Comparison of ENCODE assay signal across 8 cellular contexts in genomic region chr6:7311920-7312615, GRCh38.
DNase-seq lines count a peak whose midpoint lies in the region; ATAC-seq and TF ChIP-seq lines count a peak whose summit lies in the region.

No MANE protein-coding gene starts in this region.

- H3K4me3 ChIP-seq in WERI-Rb-1 (ENCODE audit: low read depth, low read length) (peak overlapping the region; percentile 87), fibroblast of pulmonary artery (replicated peaks; ENCODE audit: low read depth, low read length) (peak overlapping the region; percentile 97)

- no peaks in the 10 kb centered on the region for H3K27me3 ChIP-seq in WERI-Rb-1 (ENCODE audit: insufficient read depth, low read depth, severe bottlenecking)

- peaks cover 44% of the 10 kb centered on the region for H3K36me3 ChIP-seq in WERI-Rb-1

- ATAC-seq in HG03045 (IDR thresholded peaks at IDR 0.05; ENCODE audit: unreplicated experiment): peak; percentile 0

- DNase-seq in EH (ENCODE audit: low read depth): peak; percentile 6
- no peak for DNase-seq in WERI-Rb-1
- DNase-seq in fibroblast of pulmonary artery (ENCODE audit: low read depth): peak; percentile 40
- DNase-seq in pons (ENCODE audit: low spot score): peak; percentile 38
- no peak for DNase-seq in effector CD4-positive, alpha-beta T cell
- no peak for DNase-seq in activated CD4-positive, alpha-beta T cell treated with anti-CD3 and anti-CD28 coated beads for 48 hours
- no peak for DNase-seq in KG1 (lab: John Stamatoyannopoulos, UW)

- H3K27ac ChIP-seq in WERI-Rb-1: peak overlapping the region; percentile 87

- TF ChIP-seq CTCF in WERI-Rb-1 (IDR thresholded peaks at IDR 0.05; ENCODE audit: low read depth, low read length) (no peak), fibroblast of pulmonary artery (IDR thresholded peaks at IDR 0.05; ENCODE audit: low read length, missing control alignments) (no peak)

- H3K9me3 ChIP-seq in WERI-Rb-1 (ENCODE audit: severe bottlenecking): no peaks in the 10 kb centered on the region

Comparison
In these comparisons a context has a peak if more than half of its experiments do, and no peak if none do; other contexts are left out.
1. DNase-seq: peak in EH (single experiment), fibroblast of pulmonary artery (single experiment) and pons (single experiment); none in WERI-Rb-1 (single experiment), effector CD4-positive, alpha-beta T cell (single experiment), activated CD4-positive, alpha-beta T cell treated with anti-CD3 and anti-CD28 coated beads for 48 hours (single experiment) and KG1 (single experiment).